ENCODE assay signal across 8 cellular contexts in genomic region chr21:45138199-45139002, GRCh38.
DNase-seq lines count a peak whose midpoint lies in the region; ATAC-seq and TF ChIP-seq lines count a peak whose summit lies in the region.

No MANE protein-coding gene starts in this region.

- no peak overlapping the region for H3K27ac Mint-ChIP-seq in WTC11

- peak; percentile 86 for TF ChIP-seq CTCF in WTC11 (IDR thresholded peaks at IDR 0.05)
- TF ChIP-seq CTCF in cardiac fibroblast (IDR thresholded peaks at IDR 0.05; ENCODE audit: low read depth, low read length): peak; percentile 84

- H3K4me1 Mint-ChIP-seq in WTC11: peaks cover 3% of the 10 kb centered on the region; the same call in 1 of the 2 replicates

- no peak overlapping the region for H3K4me3 ChIP-seq in cardiac fibroblast (replicated peaks in 1 of 2; ENCODE audit: low read depth in 2 of 2, low read length in 2 of 2)

- no peak overlapping the region for H3K4me3 Mint-ChIP-seq in WTC11

- CTCF ChIA-PET in WTC11 (lab: Charles Lee): interaction anchor here (0.6 to 4.5 kb wide), 86 partner anchors 9 to 1077 kb away, joined by 3 to 58 read pairs (median 5); partner anchors contain the start of genes ADARB1 and POFUT2

- no peaks in the 10 kb centered on the region for H3K36me3 Mint-ChIP-seq in WTC11

- H3K27me3 Mint-ChIP-seq in WTC11 (ENCODE audit: low read depth): no peaks in the 10 kb centered on the region

- peak; percentile 45 for ATAC-seq in WTC11
- ATAC-seq in left lobe of liver: peak; percentile 51
- no peak for ATAC-seq in GM21390 (IDR thresholded peaks at IDR 0.05; ENCODE audit: unreplicated experiment)

- POLR2A ChIA-PET in WTC11 (lab: Charles Lee): no interaction called here

- DNase-seq in NCI-H1417 (lab: John Stamatoyannopoulos, UW) (peak; percentile 35 to 73 (median 62)), NCI-H1417 treated with DMSO at 0.1 percent for 48 hours (lab: John Stamatoyannopoulos, UW) (no peak), NCI-H1092 (lab: John Stamatoyannopoulos, UW) (peak; percentile 61), WTC11 (ENCODE audit: low spot score) (peak; percentile 86), cardiac fibroblast (ENCODE audit: low read depth in 2 of 2) (peak; percentile 77 to 78), left lobe of liver (ENCODE audit: low spot score) (no peak)
- DNase-seq in stimulated activated CD4-positive, alpha-beta T cell treated with anti-CD3 and anti-CD28 coated beads, TNF-alpha, amount 100 ng/mL, for 4 hours (ENCODE audit: low read depth in 3 of 3): peak; percentile 39 to 58 (median 49)

- no peaks in the 10 kb centered on the region for H3K9me3 Mint-ChIP-seq in WTC11

TF ChIP-seq in WTC11, 78 proteins besides CTCF, POLR2A, EP300 and RAD21:
- TF ChIP-seq ESRRA (CRISPR knock-in tag; IDR thresholded peaks at IDR 0.05; ENCODE audit: borderline replicate concordance) (no peak), MAX (CRISPR knock-in tag; IDR thresholded peaks at IDR 0.05) (0 out of 2 replicates have a peak, but pooled peaks have one; percentile 15)

Comparison
In these comparisons a context has a peak if more than half of its experiments do, and no peak if none do; other contexts are left out.
1. DNase-seq: peak in NCI-H1417 (3 of 3), NCI-H1092 (single experiment), WTC11 (single experiment), cardiac fibroblast (2 of 2) and stimulated activated CD4-positive, alpha-beta T cell treated with anti-CD3 and anti-CD28 coated beads, TNF-alpha, amount 100 ng/mL, for 4 hours (3 of 3); none in NCI-H1417 treated with DMSO at 0.1 percent for 48 hours (single experiment) and left lobe of liver (single experiment).